ENCODE assay signal across 8 cellular contexts in the genomic region with DNA sequence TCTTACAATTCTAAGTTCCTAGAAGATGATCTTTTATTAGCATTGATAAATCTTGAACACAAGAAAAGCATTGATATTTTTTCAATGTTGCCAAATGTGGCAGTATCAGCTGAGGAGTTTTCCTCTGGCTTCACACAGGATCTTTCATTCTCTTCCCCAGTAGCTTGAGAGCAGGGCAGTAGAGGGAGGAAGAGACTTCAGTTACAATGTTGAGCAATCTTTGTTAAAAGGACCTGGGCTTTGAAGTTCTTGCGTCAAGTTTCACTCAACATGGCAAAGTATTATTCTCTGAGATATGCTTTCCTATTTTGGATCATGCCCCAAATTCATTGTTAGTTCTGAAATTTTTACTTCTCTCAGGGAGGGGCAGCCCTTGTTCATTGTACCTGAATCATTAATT.
"Had no signal": no experiment of that assay in that cellular context is flagged by ENCODE, and none has a peak within 500 bp of the region (broad histone marks: within the 10 kb centered on the region; RNA-seq: fewer than 3 reads in every experiment).

No MANE protein-coding gene starts in this region.

- H3K4me3 Mint-ChIP-seq: activated CD4-positive, alpha-beta T cell treated with anti-CD3 and anti-CD28 coated beads for 36 hours; activated CD8-positive, alpha-beta T cell treated with anti-CD3 and anti-CD28 coated beads, Interleukin-2, amount 10 ng/mL, durations not matched to agents 7 days and 5 days; naive B cell; T-cell had no signal

- ATAC-seq: activated CD4-positive, alpha-beta T cell treated with anti-CD3 and anti-CD28 coated beads for 36 hours; activated CD8-positive, alpha-beta T cell treated with anti-CD3 and anti-CD28 coated beads, Interleukin-2, amount 10 ng/mL, durations not matched to agents 7 days and 5 days; pancreas; T-cell had no signal

- DNase-seq: activated CD4-positive, alpha-beta T cell treated with anti-CD3 and anti-CD28 coated beads for 36 hours; activated CD8-positive, alpha-beta memory T cell treated with anti-CD3 and anti-CD28 coated beads, Interleukin-2, amount 50 U/mL, for 48 hours; activated CD8-positive, alpha-beta T cell treated with anti-CD3 and anti-CD28 coated beads, Interleukin-2, amount 10 ng/mL, durations not matched to agents 7 days and 5 days; colonic mucosa; naive B cell; pancreas; T-cell; T1000 had no signal

- H3K4me1 Mint-ChIP-seq: activated CD4-positive, alpha-beta T cell treated with anti-CD3 and anti-CD28 coated beads for 36 hours; naive B cell; T-cell had no signal

- H3K36me3 Mint-ChIP-seq: naive B cell, T-cell had no signal

- H3K27ac Mint-ChIP-seq: activated CD4-positive, alpha-beta T cell treated with anti-CD3 and anti-CD28 coated beads for 36 hours; activated CD8-positive, alpha-beta T cell treated with anti-CD3 and anti-CD28 coated beads, Interleukin-2, amount 10 ng/mL, durations not matched to agents 7 days and 5 days; naive B cell; T-cell had no signal

- H3K27me3 Mint-ChIP-seq: activated CD4-positive, alpha-beta T cell treated with anti-CD3 and anti-CD28 coated beads for 36 hours; naive B cell; T-cell had no signal
